In the genomic region with DNA sequence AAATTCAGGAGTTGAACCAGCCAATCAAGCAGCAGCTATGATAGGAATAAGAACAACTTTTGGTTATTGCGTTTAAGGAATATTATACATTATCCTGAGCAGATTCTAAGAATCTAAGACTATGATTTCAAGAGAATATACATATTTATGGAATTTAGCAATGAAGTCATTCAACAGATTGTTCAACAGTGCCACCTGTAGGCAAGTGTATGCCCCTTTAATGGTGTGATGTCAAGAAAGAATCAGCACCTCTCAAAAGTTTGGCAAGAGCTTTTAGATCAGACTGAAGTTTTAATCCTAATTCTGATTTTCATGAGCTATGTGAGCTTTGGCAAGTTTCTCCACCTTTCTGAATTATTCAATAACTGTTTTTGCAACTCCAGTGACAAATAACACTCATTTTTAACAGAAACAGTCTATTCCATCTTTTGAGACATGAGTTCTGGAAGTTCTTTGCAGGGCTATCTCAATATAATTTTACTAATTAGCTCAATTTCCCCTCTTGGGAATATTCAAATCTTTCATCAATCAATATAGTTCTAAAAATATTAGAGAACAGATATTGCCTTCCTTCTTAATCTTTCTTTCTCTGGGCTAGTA, we compare ENCODE assay signal across 11 cellular contexts.
DNase-seq lines count a peak whose midpoint lies in the region; ATAC-seq and TF ChIP-seq lines count a peak whose summit lies in the region.
"Had no signal": no experiment of that assay in that cellular context is flagged by ENCODE, and none has a peak within 500 bp of the region (broad histone marks: within the 10 kb centered on the region; RNA-seq: fewer than 3 reads in every experiment).

No MANE protein-coding gene starts in this region.

- no peaks in the 10 kb centered on the region for H4K20me1 ChIP-seq in Karpas-422 (ENCODE audit: insufficient read depth, low read depth, low read length)

- peak; percentile 42 for ATAC-seq in left lung
- ATAC-seq in GM18502 (IDR thresholded peaks at IDR 0.05; ENCODE audit: poor library complexity, unreplicated experiment) = no peak
- ATAC-seq: WTC11 had no signal

- peaks cover 2% of the 10 kb centered on the region for H3K4me1 Mint-ChIP-seq in mesothelial cell of epicardium
- H3K4me1 Mint-ChIP-seq: IgD-negative memory B cell had no signal

- no peaks in the 10 kb centered on the region for H3K9me2 ChIP-seq in Karpas-422 (replicated peaks; ENCODE audit: insufficient read depth, low read length)

- H3K4me3 Mint-ChIP-seq in mesothelial cell of epicardium = no peak overlapping the region
- H3K4me3 Mint-ChIP-seq: IgD-negative memory B cell, WTC11 had no signal

- H3K36me3 Mint-ChIP-seq in mesothelial cell of epicardium = no peaks in the 10 kb centered on the region
- H3K36me3 Mint-ChIP-seq: IgD-negative memory B cell had no signal

- no peaks in the 10 kb centered on the region for H3K27me3 Mint-ChIP-seq in mesothelial cell of epicardium (ENCODE audit: low read depth)
- H3K27me3 Mint-ChIP-seq: IgD-negative memory B cell had no signal

- H3K4me1 ChIP-seq in Karpas-422 (ENCODE audit: low read length) = no peaks in the 10 kb centered on the region
- H3K4me1 ChIP-seq in left lung = no peaks in the 10 kb centered on the region
- H3K4me1 ChIP-seq in stomach = no peaks in the 10 kb centered on the region
- no peaks in the 10 kb centered on the region for H3K4me1 ChIP-seq in transverse colon

- H3K27me3 ChIP-seq in Karpas-422 (ENCODE audit: low read length) = no peaks in the 10 kb centered on the region
- no peaks in the 10 kb centered on the region for H3K27me3 ChIP-seq in left lung
- no peaks in the 10 kb centered on the region for H3K27me3 ChIP-seq in stomach
- no peaks in the 10 kb centered on the region for H3K27me3 ChIP-seq in transverse colon

- no peak overlapping the region for H3K27ac Mint-ChIP-seq in mesothelial cell of epicardium
- H3K27ac Mint-ChIP-seq: IgD-negative memory B cell had no signal

- peaks cover 15% of the 10 kb centered on the region for H3K9me3 Mint-ChIP-seq in mesothelial cell of epicardium

- peak; percentile 60 for DNase-seq in DMS53 (lab: John Stamatoyannopoulos, UW)
- peak; percentile 68 for DNase-seq in Karpas-422
- peak; percentile 20 for DNase-seq in SW480 (ENCODE audit: low spot score)
- DNase-seq in left lung = no peak
- DNase-seq in mesothelial cell of epicardium (ENCODE audit: low spot score in 2 of 2, unreplicated experiment in 2 of 2) = no peak
- DNase-seq in stomach = no peak
- no peak for DNase-seq in transverse colon

- TF ChIP-seq EP300 in stomach (IDR thresholded peaks at IDR 0.05) = no peak
- TF ChIP-seq EP300 in transverse colon (IDR thresholded peaks at IDR 0.05; ENCODE audit: low read depth) = no peak

- TF ChIP-seq POLR2A in stomach (IDR thresholded peaks at IDR 0.05) (no peak), transverse colon (IDR thresholded peaks at IDR 0.05) (no peak)

- no peak overlapping the region for H3K4me2 ChIP-seq in Karpas-422 (ENCODE audit: low read depth, low read length, poor library complexity, severe bottlenecking)

- H3K9ac ChIP-seq in Karpas-422 (ENCODE audit: low read length) = no peak overlapping the region

- H3K4me3 ChIP-seq in Karpas-422 (ENCODE audit: low read length) (no peak overlapping the region), left lung (no peak overlapping the region), stomach (no peak overlapping the region), transverse colon (no peak overlapping the region)
- H3K4me3 ChIP-seq: skin epidermis had no signal

- H3K27ac ChIP-seq in Karpas-422 (ENCODE audit: low read length) (no peak overlapping the region), left lung (no peak overlapping the region), stomach (no peak overlapping the region), transverse colon (no peak overlapping the region)
- H3K27ac ChIP-seq: skin epidermis had no signal

- in situ Hi-C loops in transverse colon (cut with MboI; ENCODE audit: low pct_ligation_motif_present in 1 of 4, low pct_unique_long_range_greater_than_20kb in 1 of 4, low sequenced_read_pairs in 3 of 4) = no loop called here

- H3K79me2 ChIP-seq in Karpas-422 (ENCODE audit: low read length) = no peaks in the 10 kb centered on the region

- TF ChIP-seq CTCF in left lung (IDR thresholded peaks at IDR 0.05) (no peak), mesothelial cell of epicardium (IDR thresholded peaks at IDR 0.05; ENCODE audit: unreplicated experiment) (no peak), stomach (IDR thresholded peaks at IDR 0.05) (peak in 2 of 7 experiments; percentile 19 to 22), transverse colon (IDR thresholded peaks at IDR 0.05) (no peak)

- no peaks in the 10 kb centered on the region for H3K36me3 ChIP-seq in Karpas-422 (ENCODE audit: insufficient read depth, low read length)
- no peaks in the 10 kb centered on the region for H3K36me3 ChIP-seq in left lung
- no peaks in the 10 kb centered on the region for H3K36me3 ChIP-seq in stomach
- H3K36me3 ChIP-seq in transverse colon = no peaks in the 10 kb centered on the region

- intact Hi-C loops in left lung (cut with DNase I) (no loop called here), stomach (cut with DNase I; ENCODE audit: low total_unique reads) (no loop called here), transverse colon (cut with DNase I; ENCODE audit: low total_unique reads) (no loop called here)

- WGBS in stomach, 5 donors = 21 to 59% (median 48%) methylated on average over 1 of the region's 1 CpG
- 29 to 64% methylated on average over 1 of the region's 1 CpG for WGBS in transverse colon (ENCODE audit: low coverage in 1 of 2), 2 donors

- no peaks in the 10 kb centered on the region for H3K9me3 ChIP-seq in Karpas-422 (ENCODE audit: low read length)
- H3K9me3 ChIP-seq in left lung = peaks cover 0 to 4% of the 10 kb centered on the region in 2 donors
- H3K9me3 ChIP-seq in stomach = no peaks in the 10 kb centered on the region
- no peaks in the 10 kb centered on the region for H3K9me3 ChIP-seq in transverse colon

- H2AFZ ChIP-seq in Karpas-422 (ENCODE audit: low read length) = no peak overlapping the region

Comparison
In these comparisons a context has a peak if more than half of its experiments do, and no peak if none do; other contexts are left out.
1. DNase-seq: peak in DMS53 (single experiment), Karpas-422 (single experiment) and SW480 (single experiment); none in left lung (0 of 2), mesothelial cell of epicardium (0 of 2), stomach (single experiment) and transverse colon (single experiment).